Comparison of ENCODE assay signal across 1 cellular context in genomic region chr14:69718614-69719013, GRCh38.
TF ChIP-seq lines count a peak whose summit lies in the region.

No MANE protein-coding gene starts in this region.

TF ChIP-seq in K562, 482 proteins besides CTCF, POLR2A, EP300 and RAD21:
- TF ChIP-seq ZNF121 (CRISPR knock-in tag; conservative IDR thresholded peaks at IDR 0.05), result peak; percentile 45
TF ChIP-seq in K562: peak in this region for 1; not testable (repeated sequence) for 481.
